Comparison of ENCODE assay signal across 1 cellular context in genomic region chr1:26378088-26378878, GRCh38.
TF ChIP-seq lines count a peak whose summit lies in the region.

No MANE protein-coding gene starts in this region.

TF ChIP-seq in HepG2, 621 proteins besides CTCF, POLR2A, EP300 and RAD21:
- TF ChIP-seq CBX5 (CRISPR knock-in tag; IDR thresholded peaks at IDR 0.05; ENCODE audit: borderline replicate concordance) (no peak), MNT (IDR thresholded peaks at IDR 0.05) (peak; percentile 56)
